ENCODE assay signal across 12 cellular contexts in the genomic region with DNA sequence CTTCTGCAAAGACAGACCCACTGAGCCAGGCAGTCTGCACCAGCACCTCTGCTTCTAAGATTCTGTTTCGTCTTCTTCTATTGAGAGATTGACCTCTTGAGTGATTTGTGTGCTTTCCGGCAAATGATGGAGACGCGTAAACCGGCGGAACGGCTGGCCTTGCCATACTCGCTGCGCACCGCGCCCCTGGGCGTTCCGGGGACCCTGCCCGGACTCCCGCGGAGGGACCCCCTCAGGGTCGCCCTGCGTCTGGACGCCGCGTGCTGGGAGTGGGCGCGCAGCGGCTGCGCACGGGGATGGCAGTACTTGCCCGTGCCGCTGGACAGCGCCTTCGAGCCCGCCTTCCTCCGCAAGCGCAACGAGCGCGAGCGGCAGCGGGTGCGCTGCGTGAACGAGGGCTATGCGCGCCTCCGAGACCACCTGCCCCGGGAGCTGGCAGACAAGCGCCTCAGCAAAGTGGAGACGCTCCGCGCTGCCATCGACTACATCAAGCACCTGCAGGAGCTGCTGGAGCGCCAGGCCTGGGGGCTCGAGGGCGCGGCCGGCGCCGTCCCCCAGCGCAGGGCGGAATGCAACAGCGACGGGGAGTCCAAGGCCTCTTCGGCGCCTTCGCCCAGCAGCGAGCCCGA. TPM values are rescaled to one million over a fixed set of nuclear protein-coding genes. Genes with fewer than 3 reads are reported as not detected.
DNase-seq lines count a peak whose midpoint lies in the region; ATAC-seq and TF ChIP-seq lines count a peak whose summit lies in the region.
"Had no signal": no experiment of that assay in that cellular context is flagged by ENCODE, and none has a peak within 500 bp of the region (broad histone marks: within the 10 kb centered on the region; RNA-seq: fewer than 3 reads in every experiment).

No MANE protein-coding gene starts in this region.

- H3K4me1 Mint-ChIP-seq in activated naive CD8-positive, alpha-beta T cell treated with anti-CD3 and anti-CD28 coated beads, Interleukin-2, amount 50 U/mL, for 24 hours: peaks cover 18% of the 10 kb centered on the region
- peaks cover 3% of the 10 kb centered on the region for H3K4me1 Mint-ChIP-seq in chondrocyte (ENCODE audit: low read depth)

- TF ChIP-seq CTCF in heart left ventricle (IDR thresholded peaks at IDR 0.05) (no peak), left lung (IDR thresholded peaks at IDR 0.05) (no peak), upper lobe of right lung (IDR thresholded peaks at IDR 0.05) (no peak), chondrocyte (IDR thresholded peaks at IDR 0.05) (no peak)

- H3K27ac ChIP-seq in heart left ventricle: no peak overlapping the region
- H3K27ac ChIP-seq in left lung: no peak overlapping the region
- H3K27ac ChIP-seq in upper lobe of right lung: no peak overlapping the region

- H3K9me3 ChIP-seq in heart left ventricle (no peaks in the 10 kb centered on the region), left lung (no peaks in the 10 kb centered on the region), upper lobe of right lung (no peaks in the 10 kb centered on the region)

- H3K4me1 ChIP-seq in heart left ventricle (peaks cover 0 to 21% (median 0%) of the 10 kb centered on the region in 12 donors), left lung (peaks cover 0 to 11% of the 10 kb centered on the region in 2 donors), upper lobe of right lung (no peaks in the 10 kb centered on the region)

- no peaks in the 10 kb centered on the region for H3K36me3 Mint-ChIP-seq in activated naive CD8-positive, alpha-beta T cell treated with anti-CD3 and anti-CD28 coated beads, Interleukin-2, amount 50 U/mL, for 24 hours (ENCODE audit: low read depth)
- H3K36me3 Mint-ChIP-seq in chondrocyte (ENCODE audit: low read depth): no peaks in the 10 kb centered on the region

- ATAC-seq in heart left ventricle: peak in 2 of 4 donors; percentile 34
- ATAC-seq in Right ventricle myocardium inferior: no peak
- ATAC-seq in activated naive CD8-positive, alpha-beta T cell treated with anti-CD3 and anti-CD28 coated beads, Interleukin-2, amount 50 U/mL, for 24 hours: no peak
- peak; percentile 23 for ATAC-seq in left lung
- peak; percentile 32 for ATAC-seq in upper lobe of right lung
- no peak for ATAC-seq in GM18907 (IDR thresholded peaks at IDR 0.05; ENCODE audit: unreplicated experiment)

- DNase-seq in heart left ventricle: peak in 2 of 5 donors; percentile 33 to 61
- no peak for DNase-seq in Right ventricle myocardium inferior (ENCODE audit: missing footprints)
- DNase-seq in activated naive CD8-positive, alpha-beta T cell treated with anti-CD3 and anti-CD28 coated beads, Interleukin-2, amount 50 U/mL, for 24 hours: peak; percentile 7
- DNase-seq in left lung: peak in 1 of 2 donors; percentile 74
- peak; percentile 64 for DNase-seq in upper lobe of right lung
- DNase-seq in NCI-H1417 treated with DMSO at 0.1 percent for 48 hours (lab: John Stamatoyannopoulos, UW): no peak
- DNase-seq in chondrocyte (ENCODE audit: low spot score): no peak
- DNase-seq: Calu3, SHP77 had no signal

- H3K36me3 ChIP-seq in heart left ventricle (no peaks in the 10 kb centered on the region), left lung (no peaks in the 10 kb centered on the region), upper lobe of right lung (no peaks in the 10 kb centered on the region)

- no peak for TF ChIP-seq POLR2A in heart left ventricle (IDR thresholded peaks at IDR 0.05)

- peak overlapping the region in 8 of 12 donors; percentile 6 to 47 (median 30) for H3K4me3 ChIP-seq in heart left ventricle
- no peak overlapping the region for H3K4me3 ChIP-seq in left lung
- H3K4me3 ChIP-seq in upper lobe of right lung: peak overlapping the region; percentile 11

- H3K9me3 Mint-ChIP-seq in activated naive CD8-positive, alpha-beta T cell treated with anti-CD3 and anti-CD28 coated beads, Interleukin-2, amount 50 U/mL, for 24 hours: no peaks in the 10 kb centered on the region
- no peaks in the 10 kb centered on the region for H3K9me3 Mint-ChIP-seq in chondrocyte (ENCODE audit: low read depth)

- H3K27ac Mint-ChIP-seq in activated naive CD8-positive, alpha-beta T cell treated with anti-CD3 and anti-CD28 coated beads, Interleukin-2, amount 50 U/mL, for 24 hours: no peak overlapping the region
- no peak overlapping the region for H3K27ac Mint-ChIP-seq in chondrocyte (ENCODE audit: unreplicated experiment)

- peaks cover 60% of the 10 kb centered on the region for H3K27me3 Mint-ChIP-seq in activated naive CD8-positive, alpha-beta T cell treated with anti-CD3 and anti-CD28 coated beads, Interleukin-2, amount 50 U/mL, for 24 hours
- H3K27me3 Mint-ChIP-seq in chondrocyte (ENCODE audit: low read depth): peaks cover 67% of the 10 kb centered on the region

- H3K27me3 ChIP-seq in heart left ventricle: peaks cover 13 to 71% (median 38%) of the 10 kb centered on the region in 9 donors
- H3K27me3 ChIP-seq in left lung: peaks cover 40 to 74% of the 10 kb centered on the region in 2 donors
- peaks cover 52% of the 10 kb centered on the region for H3K27me3 ChIP-seq in upper lobe of right lung

- peak overlapping the region; percentile 46 for H3K4me3 Mint-ChIP-seq in activated naive CD8-positive, alpha-beta T cell treated with anti-CD3 and anti-CD28 coated beads, Interleukin-2, amount 50 U/mL, for 24 hours
- no peak overlapping the region for H3K4me3 Mint-ChIP-seq in chondrocyte (ENCODE audit: unreplicated experiment)

- intact Hi-C loops in heart left ventricle (cut with DNase I) (loop anchor here in 1 of 10 donors (10.0 kb wide), 1 partner anchor 410 kb away; no protein-coding TSS in a partner anchor), Right ventricle myocardium inferior (cut with DNase I) (no loop called here), left lung (cut with DNase I) (no loop called here), upper lobe of right lung (cut with DNase I) (no loop called here)

- 2% methylated on average over 39 to 66 of the region's 66 CpGs for WGBS in heart left ventricle, 4 donors

RNA-seq across cellular contexts. Expression of a gene that starts 0.7 kb away (rescaled TPM):
- total RNA-seq in heart left ventricle (not detected), Right ventricle myocardium inferior (not detected), left lung (not detected), upper lobe of right lung (not detected), chondrocyte (not detected in 3 replicates)
- not detected for polyA plus RNA-seq in heart left ventricle
- total RNA-seq: Calu3, kidney epithelial cell had no signal
- polyA plus RNA-seq: adipose tissue had no signal

RNA-seq across cellular contexts. Expression of a gene that starts 14.3 kb away (rescaled TPM):
- total RNA-seq in heart left ventricle (10 to 100 TPM; 11.6 to 24.6 (median 15.0) TPM), Right ventricle myocardium inferior (12.5 TPM), left lung (10 to 100 TPM; 16.1 to 25.2 TPM), upper lobe of right lung (25.9 TPM), chondrocyte (19.6 to 23.1 TPM (median 22.5 TPM) in 3 replicates)
- 10 to 100 TPM in 1 of 2 donors, 1 to 10 TPM in 1; 5.3 to 16.5 TPM for polyA plus RNA-seq in heart left ventricle

Comparison
In these comparisons a context has a peak if more than half of its experiments do, and no peak if none do; other contexts are left out.
1. ATAC-seq: peak in left lung (single experiment) and upper lobe of right lung (single experiment); none in Right ventricle myocardium inferior (single experiment), activated naive CD8-positive, alpha-beta T cell treated with anti-CD3 and anti-CD28 coated beads, Interleukin-2, amount 50 U/mL, for 24 hours (single experiment) and GM18907 (single experiment).
2. DNase-seq: peak in activated naive CD8-positive, alpha-beta T cell treated with anti-CD3 and anti-CD28 coated beads, Interleukin-2, amount 50 U/mL, for 24 hours (single experiment) and upper lobe of right lung (single experiment); none in Right ventricle myocardium inferior (single experiment), NCI-H1417 treated with DMSO at 0.1 percent for 48 hours (single experiment) and chondrocyte (single experiment).
3. H3K4me3 ChIP-seq: peak in heart left ventricle (8 of 12) and upper lobe of right lung (single experiment); none in left lung (0 of 2).